22 cellular contexts compared by ENCODE assay signal in genomic region chr2:41737888-41738287, GRCh38.
"Had no signal": no experiment of that assay in that cellular context is flagged by ENCODE, and none has a peak within 500 bp of the region (broad histone marks: within the 10 kb centered on the region; RNA-seq: fewer than 3 reads in every experiment).

No MANE protein-coding gene starts in this region.

- H3K4me3 ChIP-seq: coronary artery, mucosa of descending colon, testis, vagina had no signal

- H3K27ac ChIP-seq: coronary artery, epithelial cell of prostate, testis, vagina, VCaP had no signal

- H3K36me3 ChIP-seq: vagina had no signal

- H3K27me3 ChIP-seq: testis, vagina had no signal

- H3K9me3 ChIP-seq: mucosa of descending colon, testis, vagina had no signal

- H3K4me1 ChIP-seq: vagina had no signal

- DNase-seq: activated CD4-positive, alpha-beta T cell treated with anti-CD3 and anti-CD28 coated beads, Interleukin-2, amount 10 ng/mL, durations not matched to agents 24 days and 14 days; activated CD8-positive, alpha-beta T cell treated with anti-CD3 and anti-CD28 coated beads, Interleukin-2, amount 10 ng/mL, durations not matched to agents 7 days and 5 days; activated gamma-delta T cell treated with Interleukin-2 at 50 U/mL for 16 hours; cerebellar nuclear complex; endodermal cell; foreskin melanocyte; glutamatergic neuron; hippocampal formation; kidney glomerular epithelial cell; mesendoderm; mucosa of descending colon; naive B cell; nucleus accumbens; stimulated activated CD4-positive, alpha-beta T cell treated with anti-CD3 and anti-CD28 coated beads, Interleukin-2, amount 100 ng/mL, for 48 hours; stimulated activated CD8-positive, alpha-beta memory T cell treated with anti-CD3 and anti-CD28 coated beads, Interleukin-4, amount 100 ng/mL, for 48 hours; stimulated activated naive B cell treated with anti-CD40 and anti-IgM and Interleukin-4, amounts not matched to agents 10 μg/mL and 1 μg/mL and 100 μg/mL, for 72 hours; testis; trophoblast cell had no signal
